ENCODE assay signal across 8 cellular contexts in the genomic region with DNA sequence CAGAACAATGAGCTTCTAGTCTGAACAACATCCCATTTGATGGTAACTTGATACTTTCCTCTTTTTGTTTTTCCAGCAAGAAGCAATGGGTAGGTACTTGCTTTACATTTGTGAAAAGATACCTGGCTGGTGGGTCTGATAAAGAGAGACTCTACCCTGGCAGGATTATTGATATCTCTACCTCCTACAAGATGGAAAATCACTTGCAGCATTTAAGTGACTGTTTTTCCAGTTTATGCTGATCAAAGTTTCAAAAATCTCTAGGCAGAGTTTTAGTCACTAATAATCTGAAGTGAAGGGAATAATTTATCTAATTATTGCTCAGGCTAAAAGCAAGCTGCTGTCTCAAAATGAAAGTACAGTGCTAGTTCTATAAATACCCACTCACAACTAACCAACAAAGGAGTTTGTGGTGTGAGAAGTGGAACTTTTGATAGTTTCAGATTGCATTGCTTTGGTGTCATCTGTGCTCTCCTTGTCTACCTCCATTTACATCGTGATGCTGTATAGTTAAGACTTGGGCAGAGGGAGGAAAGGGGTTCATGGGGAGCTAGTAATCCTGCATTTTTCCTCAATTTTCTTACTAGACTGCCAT.
DNase-seq lines count a peak whose midpoint lies in the region; ATAC-seq and TF ChIP-seq lines count a peak whose summit lies in the region.

No MANE protein-coding gene starts in this region.

- no peaks in the 10 kb centered on the region for H3K9me3 ChIP-seq in tibial artery

- peak; percentile 75 to 86 for ATAC-seq in activated naive CD4-positive, alpha-beta T cell treated with anti-CD3 and anti-CD28 coated beads, Interleukin-2, amount 50 U/mL, for 72 hours
- ATAC-seq in HG02943 (IDR thresholded peaks at IDR 0.05; ENCODE audit: low read depth, unreplicated experiment), result peak; percentile 90

- no peak overlapping the region for H3K4me3 ChIP-seq in tibial artery

- H3K36me3 Mint-ChIP-seq in activated naive CD4-positive, alpha-beta T cell treated with anti-CD3 and anti-CD28 coated beads, Interleukin-2, amount 50 U/mL, for 72 hours, result no peaks in the 10 kb centered on the region
- H3K36me3 Mint-ChIP-seq in activated T-helper 1 cell treated with anti-CD3 and anti-CD28 coated beads, Interleukin-12 subunit alpha, Interleukin-12 subunit beta, Interleukin-2, Interleukin-4 antibody, amounts not matched to agents 30 ng/mL and 10 ng/mL and 1 ng/mL, durations not matched to agents 14 hours and 24 hours and 36 hours (ENCODE audit: low read depth), result no peaks in the 10 kb centered on the region

- H3K4me1 Mint-ChIP-seq in activated T-helper 1 cell treated with anti-CD3 and anti-CD28 coated beads, Interleukin-12 subunit alpha, Interleukin-12 subunit beta, Interleukin-2, Interleukin-4 antibody, amounts not matched to agents 30 ng/mL and 10 ng/mL and 1 ng/mL, durations not matched to agents 14 hours and 24 hours and 36 hours (ENCODE audit: low read depth), result peaks cover 27% of the 10 kb centered on the region

- no peak for TF ChIP-seq CTCF in tibial artery (IDR thresholded peaks at IDR 0.05)

- no peaks in the 10 kb centered on the region for H3K36me3 ChIP-seq in tibial artery

- intact Hi-C loops in activated T-helper 1 cell treated with anti-CD3 and anti-CD28 coated beads, Interleukin-12 subunit alpha, Interleukin-12 subunit beta, Interleukin-2, Interleukin-4 antibody, amounts not matched to agents 30 ng/mL and 10 ng/mL and 1 ng/mL, durations not matched to agents 14 hours and 24 hours and 36 hours (cut with micrococcal nuclease), result loop anchor here (1.0 to 10.0 kb wide), 11 partner anchors 81 to 898 kb away; partner anchors contain the start of genes FGFBP3, HECTD2 and PCGF5
- intact Hi-C loops in tibial artery (cut with DNase I; ENCODE audit: low total_unique reads), result loop anchor here (2.0 kb wide), 1 partner anchor 240 kb away; no protein-coding TSS in a partner anchor

- POLR2A ChIA-PET in HEK293T (lab: Yijun Ruan, JAX), result no interaction called here

- H3K4me1 ChIP-seq in tibial artery, result peaks cover 0 to 31% (median 14%) of the 10 kb centered on the region in 4 donors

- peak overlapping the region; percentile 54 to 58 for H3K27ac ChIP-seq in tibial artery

- peaks cover 33% of the 10 kb centered on the region for H3K27me3 Mint-ChIP-seq in activated T-helper 1 cell treated with anti-CD3 and anti-CD28 coated beads, Interleukin-12 subunit alpha, Interleukin-12 subunit beta, Interleukin-2, Interleukin-4 antibody, amounts not matched to agents 30 ng/mL and 10 ng/mL and 1 ng/mL, durations not matched to agents 14 hours and 24 hours and 36 hours (ENCODE audit: insufficient read depth)

- no peaks in the 10 kb centered on the region for H3K9me3 Mint-ChIP-seq in activated naive CD4-positive, alpha-beta T cell treated with anti-CD3 and anti-CD28 coated beads, Interleukin-2, amount 50 U/mL, for 72 hours
- no peaks in the 10 kb centered on the region for H3K9me3 Mint-ChIP-seq in activated T-helper 1 cell treated with anti-CD3 and anti-CD28 coated beads, Interleukin-12 subunit alpha, Interleukin-12 subunit beta, Interleukin-2, Interleukin-4 antibody, amounts not matched to agents 30 ng/mL and 10 ng/mL and 1 ng/mL, durations not matched to agents 14 hours and 24 hours and 36 hours

- H3K27me3 ChIP-seq in tibial artery, result no peaks in the 10 kb centered on the region

- no peak for DNase-seq in activated naive CD4-positive, alpha-beta T cell treated with anti-CD3 and anti-CD28 coated beads, Interleukin-2, amount 50 U/mL, for 72 hours (ENCODE audit: low spot score in 2 of 2)
- DNase-seq in activated naive CD4-positive, alpha-beta T cell treated with anti-CD3 and anti-CD28 coated beads, Interleukin-2, amount 50 U/mL, for 16 hours, result no peak
- DNase-seq in activated T-helper 1 cell treated with anti-CD3 and anti-CD28 coated beads, Interleukin-12 subunit alpha, Interleukin-12 subunit beta, Interleukin-2, Interleukin-4 antibody, amounts not matched to agents 30 ng/mL and 10 ng/mL and 1 ng/mL, durations not matched to agents 14 hours and 24 hours and 36 hours (ENCODE audit: low spot score), result no peak
- DNase-seq in tibial artery (no peak), SW480 (ENCODE audit: low spot score) (no peak), NCI-H2107 treated with DMSO at 0.1 percent for 48 hours (lab: John Stamatoyannopoulos, UW; ENCODE audit: unreplicated experiment) (no peak), HEK293T (ENCODE audit: extremely low spot score) (no peak)

- H3K4me3 Mint-ChIP-seq in activated T-helper 1 cell treated with anti-CD3 and anti-CD28 coated beads, Interleukin-12 subunit alpha, Interleukin-12 subunit beta, Interleukin-2, Interleukin-4 antibody, amounts not matched to agents 30 ng/mL and 10 ng/mL and 1 ng/mL, durations not matched to agents 14 hours and 24 hours and 36 hours, result no peak overlapping the region

- H3K27ac Mint-ChIP-seq in activated naive CD4-positive, alpha-beta T cell treated with anti-CD3 and anti-CD28 coated beads, Interleukin-2, amount 50 U/mL, for 72 hours, result peak overlapping the region in 1 of 2 donors; percentile 14
- peak overlapping the region; percentile 58 for H3K27ac Mint-ChIP-seq in activated T-helper 1 cell treated with anti-CD3 and anti-CD28 coated beads, Interleukin-12 subunit alpha, Interleukin-12 subunit beta, Interleukin-2, Interleukin-4 antibody, amounts not matched to agents 30 ng/mL and 10 ng/mL and 1 ng/mL, durations not matched to agents 14 hours and 24 hours and 36 hours

- CTCF ChIA-PET in HEK293T (lab: Yijun Ruan, JAX), result interaction anchor here (0.6 to 2.1 kb wide), 9 partner anchors 12 to 292 kb away, joined by 3 to 17 read pairs (median 4); no protein-coding TSS in a partner anchor

TF ChIP-seq in HEK293T, 16 proteins besides CTCF, POLR2A, EP300 and RAD21:
- TF ChIP-seq ZNF384 (IDR thresholded peaks at IDR 0.05), result no peak
- TF ChIP-seq NFRKB (IDR thresholded peaks at IDR 0.05), result no peak
- no peak for TF ChIP-seq TARDBP (IDR thresholded peaks at IDR 0.05)
- no peak for TF ChIP-seq L3MBTL2 (conservative IDR thresholded peaks at IDR 0.05)
- no peak for TF ChIP-seq ELF4 (IDR thresholded peaks at IDR 0.05)
- no peak for TF ChIP-seq SP1 (IDR thresholded peaks at IDR 0.05)
- no peak for TF ChIP-seq SUZ12 (IDR thresholded peaks at IDR 0.05)
- no peak for TF ChIP-seq CTBP1 (IDR thresholded peaks at IDR 0.05; ENCODE audit: borderline replicate concordance)
- TF ChIP-seq FOXA1 (IDR thresholded peaks at IDR 0.05), result no peak
- TF ChIP-seq BHLHE40 (IDR thresholded peaks at IDR 0.05; ENCODE audit: borderline replicate concordance), result no peak
- TF ChIP-seq LEF1 (IDR thresholded peaks at IDR 0.05; ENCODE audit: borderline replicate concordance), result no peak
- no peak for TF ChIP-seq ARNT (IDR thresholded peaks at IDR 0.05)
- TF ChIP-seq FOXK2 (IDR thresholded peaks at IDR 0.05), result no peak
- TF ChIP-seq HDGF (IDR thresholded peaks at IDR 0.05; ENCODE audit: borderline replicate concordance), result no peak
- TF ChIP-seq, protein P1, sequence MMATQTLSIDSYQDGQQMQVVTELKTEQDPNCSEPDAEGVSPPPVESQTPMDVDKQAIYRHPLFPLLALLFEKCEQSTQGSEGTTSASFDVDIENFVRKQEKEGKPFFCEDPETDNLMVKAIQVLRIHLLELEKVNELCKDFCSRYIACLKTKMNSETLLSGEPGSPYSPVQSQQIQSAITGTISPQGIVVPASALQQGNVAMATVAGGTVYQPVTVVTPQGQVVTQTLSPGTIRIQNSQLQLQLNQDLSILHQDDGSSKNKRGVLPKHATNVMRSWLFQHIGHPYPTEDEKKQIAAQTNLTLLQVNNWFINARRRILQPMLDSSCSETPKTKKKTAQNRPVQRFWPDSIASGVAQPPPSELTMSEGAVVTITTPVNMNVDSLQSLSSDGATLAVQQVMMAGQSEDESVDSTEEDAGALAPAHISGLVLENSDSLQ (IDR thresholded peaks at IDR 0.05), result no peak
- no peak for TF ChIP-seq FOXM1 (IDR thresholded peaks at IDR 0.05; ENCODE audit: borderline replicate concordance)
